ENCODE assay signal across 10 cellular contexts in genomic region chr14:77307099-77307496, GRCh38. TPM values are rescaled to one million over a fixed set of nuclear protein-coding genes. Genes with fewer than 3 reads are reported as not detected.
A peak's percentile ranks its signal among the peaks of the same experiment; 100 is the strongest.
DNase-seq lines count a peak whose midpoint lies in the region; TF ChIP-seq lines count a peak whose summit lies in the region.
"Had no signal": no experiment of that assay in that cellular context is flagged by ENCODE, and none has a peak within 500 bp of the region (broad histone marks: within the 10 kb centered on the region; RNA-seq: fewer than 3 reads in every experiment).

No MANE protein-coding gene starts in this region.

- H3K18ac ChIP-seq in mesenchymal stem cell (ENCODE audit: low read depth in 1 of 2, low read length in 2 of 2): no peak overlapping the region

- TF ChIP-seq POLR2A in breast epithelium (IDR thresholded peaks at IDR 0.05): no peak

- no peaks in the 10 kb centered on the region for H3K36me3 ChIP-seq in breast epithelium
- peaks cover 9 to 19% of the 10 kb centered on the region in 2 experiments for H3K36me3 ChIP-seq in mesenchymal stem cell (ENCODE audit: control insufficient read depth in 1 of 2, insufficient read depth in 2 of 2, low read depth in 1 of 2, low read length in 2 of 2)

- H3K4me1 ChIP-seq in breast epithelium (peaks cover 0 to 9% of the 10 kb centered on the region in 2 donors), mesenchymal stem cell (ENCODE audit: control insufficient read depth, insufficient read depth, low read depth, low read length) (peaks cover 19% of the 10 kb centered on the region)

- no peaks in the 10 kb centered on the region for H3K9me3 ChIP-seq in breast epithelium
- no peaks in the 10 kb centered on the region for H3K9me3 ChIP-seq in mesenchymal stem cell (ENCODE audit: control insufficient read depth, low read length)

- no peak for TF ChIP-seq CTCF in breast epithelium (IDR thresholded peaks at IDR 0.05)

- peak overlapping the region in 1 of 3 donors; percentile 4 for H3K4me3 ChIP-seq in breast epithelium
- H3K4me3 ChIP-seq in mesenchymal stem cell (ENCODE audit: insufficient read depth in 1 of 2, low read depth in 1 of 2, low read length in 2 of 2): peak overlapping the region in 1 of 2 experiments; percentile 21

- H2BK120ac ChIP-seq in mesenchymal stem cell (ENCODE audit: low read depth, low read length): peak overlapping the region; percentile 15

- H3K4ac ChIP-seq in mesenchymal stem cell (ENCODE audit: low read depth in 1 of 2, low read length in 2 of 2): no peak overlapping the region

- H4K91ac ChIP-seq in mesenchymal stem cell (ENCODE audit: low read length): no peak overlapping the region

- DNase-seq in NCI-H1694 treated with DMSO at 0.1 percent for 48 hours (lab: John Stamatoyannopoulos, UW) (peak; percentile 76), breast epithelium (ENCODE audit: low spot score in 2 of 2) (no peak), mesenchymal stem cell (peak; percentile 55), superior temporal gyrus (ENCODE audit: extremely low spot score) (peak; percentile 90), activated gamma-delta T cell treated with Interleukin-2 at 50 U/mL for 16 hours (no peak), posterior vena cava (ENCODE audit: low spot score) (no peak), SKM-1 (lab: John Stamatoyannopoulos, UW; ENCODE audit: unreplicated experiment) (no peak)
- DNase-seq: activated T-cell treated with anti-CD3 and anti-CD28 coated beads, Interleukin-2, amount 50 U/mL, for 1 hour; stimulated activated naive CD4-positive, alpha-beta T cell treated with Interleukin-2 at 50 U/mL for 16 hours had no signal

- H3K27me3 ChIP-seq in breast epithelium (no peaks in the 10 kb centered on the region), mesenchymal stem cell (ENCODE audit: control insufficient read depth in 1 of 2, insufficient read depth in 1 of 2, low read length in 2 of 2) (no peaks in the 10 kb centered on the region)

- peaks cover 32% of the 10 kb centered on the region for H3K79me1 ChIP-seq in mesenchymal stem cell (replicated peaks; ENCODE audit: low read length, poor library complexity, severe bottlenecking)

- H3K23ac ChIP-seq in mesenchymal stem cell (ENCODE audit: low read length in 2 of 2): no peak overlapping the region

- H3K27ac ChIP-seq in breast epithelium (peak overlapping the region; percentile 68 to 83), mesenchymal stem cell (ENCODE audit: low read length, poor library complexity, severe bottlenecking) (peak overlapping the region; percentile 74)

- 48% methylated on average over 3 of the region's 3 CpGs for WGBS in mesenchymal stem cell

- peak overlapping the region; percentile 5 for H3K9ac ChIP-seq in mesenchymal stem cell (ENCODE audit: low read length)

- peak overlapping the region in 1 of 2 experiments; percentile 73 for H2BK12ac ChIP-seq in mesenchymal stem cell (ENCODE audit: low read length in 2 of 2)

- H3K4me2 ChIP-seq in mesenchymal stem cell (ENCODE audit: low read length, poor library complexity, severe bottlenecking): peak overlapping the region; percentile 53

- peak overlapping the region; percentile 62 for H2BK5ac ChIP-seq in mesenchymal stem cell (ENCODE audit: low read depth, low read length, poor library complexity, severe bottlenecking)

- no peak overlapping the region for H3K14ac ChIP-seq in mesenchymal stem cell (ENCODE audit: low read length in 2 of 2)

- H2AFZ ChIP-seq in mesenchymal stem cell (ENCODE audit: low read depth, low read length): no peak overlapping the region

- no peak overlapping the region for H2AK5ac ChIP-seq in mesenchymal stem cell (ENCODE audit: low read length, severe bottlenecking)

- intact Hi-C loops in breast epithelium (cut with DNase I; ENCODE audit: low total_unique reads) (no loop called here), posterior vena cava (cut with DNase I) (no loop called here)

- H4K8ac ChIP-seq in mesenchymal stem cell (ENCODE audit: low read length): no peak overlapping the region

- no peak overlapping the region for H2BK15ac ChIP-seq in mesenchymal stem cell (ENCODE audit: low read depth, poor library complexity, severe bottlenecking)

RNA-seq across cellular contexts. Expression of gene POMT2, which starts 13.6 kb away (rescaled TPM):
- total RNA-seq in breast epithelium: 10 to 100 TPM; 16.8 to 30.3 (median 25.2) TPM
- 15.7 TPM for polyA plus RNA-seq in mesenchymal stem cell (2013, experiment 1 of 2)
- polyA plus RNA-seq in mesenchymal stem cell (2013, experiment 2 of 2): 16.1 TPM
- 10 to 100 TPM; 20.5 TPM for total RNA-seq in posterior vena cava

RNA-seq across cellular contexts. Expression of gene GSTZ1, which starts 13.7 kb away (rescaled TPM):
- 10 to 100 TPM; 24.3 to 42.2 (median 32.6) TPM for total RNA-seq in breast epithelium
- polyA plus RNA-seq in mesenchymal stem cell (2013, experiment 1 of 2): 5.6 TPM
- polyA plus RNA-seq in mesenchymal stem cell (2013, experiment 2 of 2): 6.2 TPM
- total RNA-seq in posterior vena cava: 1 to 10 TPM; 4.7 to 9.3 TPM

RNA-seq across cellular contexts. Expression of gene NGB, which starts 36.1 kb away (rescaled TPM):
- total RNA-seq in breast epithelium: not detected
- polyA plus RNA-seq in mesenchymal stem cell (2013, experiment 1 of 2): not detected
- polyA plus RNA-seq in mesenchymal stem cell (2013, experiment 2 of 2): not detected
- total RNA-seq in posterior vena cava: not detected
- total RNA-seq: NCI-H460 had no signal

Comparison
In these comparisons a context has a peak if more than half of its experiments do, and no peak if none do; other contexts are left out.
1. DNase-seq: peak in NCI-H1694 treated with DMSO at 0.1 percent for 48 hours (single experiment), mesenchymal stem cell (single experiment) and superior temporal gyrus (single experiment); none in breast epithelium (0 of 2), activated gamma-delta T cell treated with Interleukin-2 at 50 U/mL for 16 hours (single experiment), posterior vena cava (single experiment) and SKM-1 (single experiment).